Comparison of ENCODE assay signal across 8 cellular contexts in genomic region chr15:84079325-84079884, GRCh38.
DNase-seq lines count a peak whose midpoint lies in the region; ATAC-seq and TF ChIP-seq lines count a peak whose summit lies in the region.
"Not testable (repeated sequence)": the region's sequence is repeated elsewhere in the genome, so short reads cannot be mapped to it uniquely, and the experiment has no call there.

No MANE protein-coding gene starts in this region.

- H3K4me1 Mint-ChIP-seq in CD8-positive, alpha-beta memory T cell, result peaks cover 13 to 16% (median 15%) of the 10 kb centered on the region in 3 donors
- H3K4me1 Mint-ChIP-seq in WTC11; glutamatergic neuron (ENCODE audit: low read depth, unreplicated experiment): not testable (repeated sequence)
- peaks cover 13 to 15% (median 14%) of the 10 kb centered on the region in 3 donors for H3K4me1 Mint-ChIP-seq in naive B cell
- peaks cover 14% of the 10 kb centered on the region for H3K4me1 Mint-ChIP-seq in stimulated activated memory B cell treated with anti-CD40 and anti-IgM and Interleukin-4, amounts not matched to agents 10 μg/mL and 1 μg/mL and 100 μg/mL, for 72 hours

- H3K9me3 ChIP-seq in CD8-positive, alpha-beta memory T cell (ENCODE audit: low read length); HUES6 (ENCODE audit: control insufficient read depth, insufficient read depth, low read depth, low read length): not testable (repeated sequence)

- H3K4me3 Mint-ChIP-seq in CD8-positive, alpha-beta memory T cell, result peak overlapping the region in 6 of 7 donors; percentile 42 to 89 (median 74)
- H3K4me3 Mint-ChIP-seq in WTC11 (peak overlapping the region; percentile 82), glutamatergic neuron (ENCODE audit: unreplicated experiment) (peak overlapping the region; percentile 95), naive B cell (peak overlapping the region; percentile 64 to 91 (median 80))
- H3K4me3 Mint-ChIP-seq in stimulated activated memory B cell treated with anti-CD40 and anti-IgM and Interleukin-4, amounts not matched to agents 10 μg/mL and 1 μg/mL and 100 μg/mL, for 72 hours, result peak overlapping the region; percentile 77

- H3K27ac ChIP-seq in CD8-positive, alpha-beta memory T cell (ENCODE audit: low read depth, low read length); HUES6 (ENCODE audit: low read depth, low read length): not testable (repeated sequence)

- peaks cover 61 to 78% of the 10 kb centered on the region in 2 donors for H3K27me3 Mint-ChIP-seq in CD8-positive, alpha-beta memory T cell
- H3K27me3 Mint-ChIP-seq in WTC11 (ENCODE audit: low read depth), result peaks cover 93% of the 10 kb centered on the region
- not testable (repeated sequence) for H3K27me3 Mint-ChIP-seq in glutamatergic neuron (ENCODE audit: unreplicated experiment)
- peaks cover 67 to 82% (median 82%) of the 10 kb centered on the region in 3 donors for H3K27me3 Mint-ChIP-seq in naive B cell
- H3K27me3 Mint-ChIP-seq in stimulated activated memory B cell treated with anti-CD40 and anti-IgM and Interleukin-4, amounts not matched to agents 10 μg/mL and 1 μg/mL and 100 μg/mL, for 72 hours, result peaks cover 87% of the 10 kb centered on the region

- ATAC-seq in WTC11; naive B cell (ENCODE audit: low read depth in 2 of 2); stimulated activated memory B cell treated with anti-CD40 and anti-IgM and Interleukin-4, amounts not matched to agents 10 μg/mL and 1 μg/mL and 100 μg/mL, for 72 hours: not testable (repeated sequence)

- H3K4me3 ChIP-seq in CD8-positive, alpha-beta memory T cell (ENCODE audit: low read length), result not testable (repeated sequence)
- peak overlapping the region; percentile 73 for H3K4me3 ChIP-seq in HUES6 (ENCODE audit: low read depth, low read length)
- peak overlapping the region; percentile 41 for H3K4me3 ChIP-seq in astrocyte of the cerebellum (ENCODE audit: low read depth, low read length)

- not testable (repeated sequence) for H3K27me3 ChIP-seq in CD8-positive, alpha-beta memory T cell (ENCODE audit: insufficient read depth, low read length, poor library complexity, severe bottlenecking)
- H3K27me3 ChIP-seq in HUES6 (ENCODE audit: control insufficient read depth, insufficient read depth, low read length), result peaks cover 39% of the 10 kb centered on the region

- not testable (repeated sequence) for H3K27ac Mint-ChIP-seq in CD8-positive, alpha-beta memory T cell; WTC11; glutamatergic neuron (ENCODE audit: unreplicated experiment); naive B cell; stimulated activated memory B cell treated with anti-CD40 and anti-IgM and Interleukin-4, amounts not matched to agents 10 μg/mL and 1 μg/mL and 100 μg/mL, for 72 hours

- not testable (repeated sequence) for TF ChIP-seq CTCF in WTC11 (IDR thresholded peaks at IDR 0.05); astrocyte of the cerebellum (IDR thresholded peaks at IDR 0.05; ENCODE audit: low read depth, low read length, missing control alignments); glutamatergic neuron (IDR thresholded peaks at IDR 0.05; ENCODE audit: partially characterized antibody, unreplicated experiment)

- not testable (repeated sequence) for H3K36me3 Mint-ChIP-seq in CD8-positive, alpha-beta memory T cell; WTC11; glutamatergic neuron (ENCODE audit: unreplicated experiment); naive B cell; stimulated activated memory B cell treated with anti-CD40 and anti-IgM and Interleukin-4, amounts not matched to agents 10 μg/mL and 1 μg/mL and 100 μg/mL, for 72 hours

- not testable (repeated sequence) for DNase-seq in CD8-positive, alpha-beta memory T cell; WTC11 (ENCODE audit: low spot score); astrocyte of the cerebellum (ENCODE audit: low read depth); glutamatergic neuron; naive B cell
- DNase-seq in NCI-H524 (lab: John Stamatoyannopoulos, UW), result peak; percentile 17 to 51

- in situ Hi-C loops in astrocyte of the cerebellum (cut with HindIII; ENCODE audit: low sequenced_read_pairs), result not testable (repeated sequence)

- H3K9me3 Mint-ChIP-seq in CD8-positive, alpha-beta memory T cell; WTC11; glutamatergic neuron (ENCODE audit: unreplicated experiment); stimulated activated memory B cell treated with anti-CD40 and anti-IgM and Interleukin-4, amounts not matched to agents 10 μg/mL and 1 μg/mL and 100 μg/mL, for 72 hours: not testable (repeated sequence)
- peaks cover 0 to 14% (median 7%) of the 10 kb centered on the region in 7 donors for H3K9me3 Mint-ChIP-seq in naive B cell

- POLR2A ChIA-PET in CD8-positive, alpha-beta memory T cell (lab: Charles Lee); WTC11 (lab: Charles Lee): not testable (repeated sequence)

- CTCF ChIA-PET in CD8-positive, alpha-beta memory T cell (lab: Charles Lee), result not testable (repeated sequence)
- CTCF ChIA-PET in WTC11 (lab: Charles Lee), result interaction anchor here (1.6 kb wide), 1 partner anchor 44 kb away, joined by 11 read pairs; no protein-coding TSS in a partner anchor

- not testable (repeated sequence) for H3K9ac ChIP-seq in HUES6 (ENCODE audit: low read length)

- not testable (repeated sequence) for H3K36me3 ChIP-seq in CD8-positive, alpha-beta memory T cell (ENCODE audit: insufficient read depth, low read length); HUES6 (ENCODE audit: control insufficient read depth, insufficient read depth, low read length)

- not testable (repeated sequence) for H3K4me1 ChIP-seq in CD8-positive, alpha-beta memory T cell (ENCODE audit: insufficient read depth, low read length); HUES6 (ENCODE audit: control insufficient read depth, insufficient read depth, low read length)
